ENCODE assay signal across 9 cellular contexts in genomic region chr2:202034249-202035088, GRCh38. TPM values are rescaled to one million over a fixed set of nuclear protein-coding genes. Genes with fewer than 3 reads are reported as not detected.
DNase-seq lines count a peak whose midpoint lies in the region; ATAC-seq and TF ChIP-seq lines count a peak whose summit lies in the region.
"Had no signal": no experiment of that assay in that cellular context is flagged by ENCODE, and none has a peak within 500 bp of the region (broad histone marks: within the 10 kb centered on the region; RNA-seq: fewer than 3 reads in every experiment).

No MANE protein-coding gene starts in this region.

- no peaks in the 10 kb centered on the region for H3K9me3 Mint-ChIP-seq in Calu3 (ENCODE audit: low read depth, unreplicated experiment)
- no peaks in the 10 kb centered on the region for H3K9me3 Mint-ChIP-seq in activated CD4-positive, alpha-beta memory T cell treated with anti-CD3 and anti-CD28 coated beads, Interleukin-2, amount 10 ng/mL, durations not matched to agents 7 days and 5 days
- H3K9me3 Mint-ChIP-seq in natural killer cell = no peaks in the 10 kb centered on the region

- no peak overlapping the region for H3K4me3 Mint-ChIP-seq in Calu3 (ENCODE audit: low read depth, unreplicated experiment)
- H3K4me3 Mint-ChIP-seq in activated CD4-positive, alpha-beta memory T cell treated with anti-CD3 and anti-CD28 coated beads, Interleukin-2, amount 10 ng/mL, durations not matched to agents 7 days and 5 days = peak overlapping the region; percentile 72
- H3K4me3 Mint-ChIP-seq in natural killer cell = no peak overlapping the region

- no peaks in the 10 kb centered on the region for H3K27me3 ChIP-seq in esophagus (ENCODE audit: control insufficient read depth in 1 of 2, insufficient read depth in 2 of 2, low read length in 2 of 2)

- CTCF ChIA-PET in Calu3 (lab: Charles Lee) = no interaction called here
- CTCF ChIA-PET in activated CD4-positive, alpha-beta memory T cell treated with anti-CD3 and anti-CD28 coated beads, Interleukin-2, amount 10 ng/mL, durations not matched to agents 7 days and 5 days (lab: Charles Lee) = no interaction called here

- no peaks in the 10 kb centered on the region for H3K36me3 ChIP-seq in esophagus (ENCODE audit: control insufficient read depth in 2 of 2, insufficient read depth in 2 of 2, low read length in 1 of 2)

- H3K9me3 ChIP-seq in esophagus (ENCODE audit: control insufficient read depth in 2 of 2, insufficient read depth in 1 of 2, low read depth in 1 of 2, low read length in 1 of 2) = peaks cover 0 to 5% of the 10 kb centered on the region in 2 donors

- TF ChIP-seq CTCF in Calu3 (IDR thresholded peaks at IDR 0.05; ENCODE audit: unreplicated experiment) (no peak), natural killer cell (IDR thresholded peaks at IDR 0.05) (no peak)

- H3K36me3 Mint-ChIP-seq in Calu3 (ENCODE audit: insufficient read depth, unreplicated experiment) (peaks cover 23% of the 10 kb centered on the region), natural killer cell (no peaks in the 10 kb centered on the region)
- peaks cover 4% of the 10 kb centered on the region for H3K36me3 Mint-ChIP-seq in activated CD4-positive, alpha-beta memory T cell treated with anti-CD3 and anti-CD28 coated beads, Interleukin-2, amount 10 ng/mL, durations not matched to agents 7 days and 5 days (ENCODE audit: low read depth)

- H3K27me3 Mint-ChIP-seq in Calu3 (ENCODE audit: unreplicated experiment) (no peaks in the 10 kb centered on the region), natural killer cell (ENCODE audit: low read depth in 2 of 2) (peaks cover 21 to 33% of the 10 kb centered on the region in 2 donors)
- peaks cover 50% of the 10 kb centered on the region for H3K27me3 Mint-ChIP-seq in activated CD4-positive, alpha-beta memory T cell treated with anti-CD3 and anti-CD28 coated beads, Interleukin-2, amount 10 ng/mL, durations not matched to agents 7 days and 5 days

- intact Hi-C loops in Calu3 (cut with micrococcal nuclease; ENCODE audit: unreplicated experiment) (loop anchor here (5.0 kb wide), 1 partner anchor 237 kb away; no protein-coding TSS in a partner anchor), natural killer cell (cut with micrococcal nuclease) (loop anchor here (5.0 kb wide), 1 partner anchor 1322 kb away; no protein-coding TSS in a partner anchor)

- peak overlapping the region; percentile 59 for H3K4me3 ChIP-seq in Jurkat, Clone E6-1 (ENCODE audit: low read length)
- H3K4me3 ChIP-seq in esophagus (ENCODE audit: low read depth in 1 of 2, low read length in 2 of 2) = peak overlapping the region; percentile 68 to 77

- peaks cover 0 to 14% of the 10 kb centered on the region in 2 donors for H3K4me1 ChIP-seq in esophagus (ENCODE audit: control insufficient read depth in 2 of 2, insufficient read depth in 2 of 2, low read length in 1 of 2)

- H3K27ac Mint-ChIP-seq in Calu3 (ENCODE audit: unreplicated experiment) (peak overlapping the region; percentile 46), natural killer cell (no peak overlapping the region)
- no peak overlapping the region for H3K27ac Mint-ChIP-seq in activated CD4-positive, alpha-beta memory T cell treated with anti-CD3 and anti-CD28 coated beads, Interleukin-2, amount 10 ng/mL, durations not matched to agents 7 days and 5 days

- H3K27ac ChIP-seq in esophagus (ENCODE audit: low read depth in 2 of 2, low read length in 1 of 2) = peak overlapping the region; percentile 92 to 99

- H3K4me1 Mint-ChIP-seq in Calu3 (ENCODE audit: low read depth, unreplicated experiment) (peaks cover 15% of the 10 kb centered on the region), natural killer cell (peaks cover 14 to 15% of the 10 kb centered on the region in 2 donors)
- H3K4me1 Mint-ChIP-seq in activated CD4-positive, alpha-beta memory T cell treated with anti-CD3 and anti-CD28 coated beads, Interleukin-2, amount 10 ng/mL, durations not matched to agents 7 days and 5 days = peaks cover 13% of the 10 kb centered on the region

- BruUV-seq in Calu3 (replicated peaks; lab: Mats Ljungman, UMichigan) = no TSS peak

- POLR2A ChIA-PET in activated CD4-positive, alpha-beta memory T cell treated with anti-CD3 and anti-CD28 coated beads, Interleukin-2, amount 10 ng/mL, durations not matched to agents 7 days and 5 days (lab: Charles Lee) = no interaction called here

- 1% methylated on average over 86 to 105 of the region's 105 CpGs for WGBS in esophagus, 2 donors

- DNase-seq in Calu3 (peak; percentile 37), natural killer cell (peak; percentile 22), NAMALWA (ENCODE audit: low spot score) (no peak)
- DNase-seq in Jurkat, Clone E6-1 (ENCODE audit: low read depth, low spot score) = no peak
- peak; percentile 26 for DNase-seq in activated CD4-positive, alpha-beta memory T cell treated with anti-CD3 and anti-CD28 coated beads, Interleukin-2, amount 10 ng/mL, durations not matched to agents 7 days and 5 days

- ATAC-seq in GM21526 (IDR thresholded peaks at IDR 0.05; ENCODE audit: low FRiP score, unreplicated experiment) (peak; percentile 10), natural killer cell (no peak), GM21367 (IDR thresholded peaks at IDR 0.05; ENCODE audit: unreplicated experiment) (no peak)

RNA-seq across cellular contexts. Expression of gene FZD7, which starts 0.8 kb away (rescaled TPM):
- total RNA-seq in Calu3 (2022) = 11.3 and 17.7 TPM in 2 replicates
- polyA plus RNA-seq in Jurkat, Clone E6-1 (2012; ENCODE audit: insufficient read depth, insufficient read length) = 3.5 TPM
- under 1 TPM; 0.60 to 0.63 TPM for total RNA-seq in activated CD4-positive, alpha-beta memory T cell treated with anti-CD3 and anti-CD28 coated beads, Interleukin-2, amount 10 ng/mL, durations not matched to agents 7 days and 5 days
- 1 to 10 TPM; 2.7 to 5.7 TPM for polyA plus RNA-seq in esophagus
- total RNA-seq in natural killer cell = 1 to 10 TPM in 1 of 3 donors, under 1 TPM in 1, not detected in 1; 0.27 to 1.6 TPM

RNA-seq across cellular contexts. Expression of gene KIAA2012, which starts 38.6 kb away (rescaled TPM):
- total RNA-seq in Calu3 (2022) (0.17 TPM in 1 of 2 replicates, not detected in the other), natural killer cell (not detected)
- not detected for polyA plus RNA-seq in Jurkat, Clone E6-1 (2012; ENCODE audit: insufficient read depth, insufficient read length)
- not detected for total RNA-seq in activated CD4-positive, alpha-beta memory T cell treated with anti-CD3 and anti-CD28 coated beads, Interleukin-2, amount 10 ng/mL, durations not matched to agents 7 days and 5 days
- polyA plus RNA-seq in esophagus = not detected
- total RNA-seq: T-helper 2 cell treated with Interferon-gamma antibody and Interleukin-4, amounts not matched to agents 100 ng/mL and 5 ng/mL, for 36 hours had no signal

Comparison
In these comparisons a context has a peak if more than half of its experiments do, and no peak if none do; other contexts are left out.
1. DNase-seq: peak in Calu3 (single experiment), activated CD4-positive, alpha-beta memory T cell treated with anti-CD3 and anti-CD28 coated beads, Interleukin-2, amount 10 ng/mL, durations not matched to agents 7 days and 5 days (single experiment) and natural killer cell (single experiment); none in Jurkat, Clone E6-1 (single experiment) and NAMALWA (single experiment).